21 cellular contexts compared by ENCODE assay signal in genomic region chr2:48339451-48339850, GRCh38. TPM values are rescaled to one million over a fixed set of nuclear protein-coding genes. Genes with fewer than 3 reads are reported as not detected.
DNase-seq lines count a peak whose midpoint lies in the region; ATAC-seq and TF ChIP-seq lines count a peak whose summit lies in the region.
"Had no signal": no experiment of that assay in that cellular context is flagged by ENCODE, and none has a peak within 500 bp of the region (broad histone marks: within the 10 kb centered on the region; RNA-seq: fewer than 3 reads in every experiment).

No MANE protein-coding gene starts in this region.

- no peaks in the 10 kb centered on the region for H3K9me3 ChIP-seq in CD8-positive, alpha-beta T cell (ENCODE audit: low read length)
- H3K9me3 ChIP-seq: lower lobe of right lung, testis had no signal

- peaks cover 10% of the 10 kb centered on the region for H3K9me3 Mint-ChIP-seq in activated CD8-positive, alpha-beta T cell treated with anti-CD3 and anti-CD28 coated beads for 36 hours
- H3K9me3 Mint-ChIP-seq in activated CD8-positive, alpha-beta T cell treated with anti-CD3 and anti-CD28 coated beads, Interleukin-2, amount 10 ng/mL, durations not matched to agents 7 days and 5 days (ENCODE audit: insufficient read depth): no peaks in the 10 kb centered on the region
- no peaks in the 10 kb centered on the region for H3K9me3 Mint-ChIP-seq in CD8-positive, alpha-beta T cell
- H3K9me3 Mint-ChIP-seq in activated B cell treated with CpG ODN at 0.5 μM for 24 hours: peaks cover 9% of the 10 kb centered on the region

- POLR2A ChIA-PET in activated CD8-positive, alpha-beta T cell treated with anti-CD3 and anti-CD28 coated beads for 36 hours (lab: Charles Lee): no interaction called here
- POLR2A ChIA-PET in activated CD8-positive, alpha-beta T cell treated with anti-CD3 and anti-CD28 coated beads, Interleukin-2, amount 10 ng/mL, durations not matched to agents 7 days and 5 days (lab: Charles Lee): no interaction called here
- POLR2A ChIA-PET in CD8-positive, alpha-beta T cell (lab: Charles Lee): no interaction called here
- POLR2A ChIA-PET in activated B cell treated with CpG ODN at 0.5 μM for 24 hours (lab: Charles Lee) (no interaction called here), HEK293T (lab: Yijun Ruan, JAX) (no interaction called here)

- peaks cover 39% of the 10 kb centered on the region for H3K36me3 Mint-ChIP-seq in activated CD8-positive, alpha-beta T cell treated with anti-CD3 and anti-CD28 coated beads for 36 hours (ENCODE audit: low read depth)
- peaks cover 40% of the 10 kb centered on the region for H3K36me3 Mint-ChIP-seq in activated CD8-positive, alpha-beta T cell treated with anti-CD3 and anti-CD28 coated beads, Interleukin-2, amount 10 ng/mL, durations not matched to agents 7 days and 5 days (ENCODE audit: low read depth)
- peaks cover 6% of the 10 kb centered on the region for H3K36me3 Mint-ChIP-seq in CD8-positive, alpha-beta T cell
- H3K36me3 Mint-ChIP-seq in activated B cell treated with CpG ODN at 0.5 μM for 24 hours (ENCODE audit: low read depth): peaks cover 26% of the 10 kb centered on the region

- no peaks in the 10 kb centered on the region for H3K27me3 Mint-ChIP-seq in activated CD8-positive, alpha-beta T cell treated with anti-CD3 and anti-CD28 coated beads for 36 hours
- H3K27me3 Mint-ChIP-seq in activated CD8-positive, alpha-beta T cell treated with anti-CD3 and anti-CD28 coated beads, Interleukin-2, amount 10 ng/mL, durations not matched to agents 7 days and 5 days (ENCODE audit: low read depth): no peaks in the 10 kb centered on the region
- H3K27me3 Mint-ChIP-seq in CD8-positive, alpha-beta T cell (ENCODE audit: low read depth): no peaks in the 10 kb centered on the region
- H3K27me3 Mint-ChIP-seq in activated B cell treated with CpG ODN at 0.5 μM for 24 hours: no peaks in the 10 kb centered on the region

- H3K27ac Mint-ChIP-seq in activated CD8-positive, alpha-beta T cell treated with anti-CD3 and anti-CD28 coated beads for 36 hours: peak overlapping the region; percentile 13
- H3K27ac Mint-ChIP-seq in activated CD8-positive, alpha-beta T cell treated with anti-CD3 and anti-CD28 coated beads, Interleukin-2, amount 10 ng/mL, durations not matched to agents 7 days and 5 days: no peak overlapping the region
- peak overlapping the region; percentile 55 for H3K27ac Mint-ChIP-seq in CD8-positive, alpha-beta T cell
- peak overlapping the region; percentile 21 for H3K27ac Mint-ChIP-seq in activated B cell treated with CpG ODN at 0.5 μM for 24 hours

- peaks cover 19% of the 10 kb centered on the region for H3K4me1 ChIP-seq in CD8-positive, alpha-beta T cell (ENCODE audit: insufficient read depth, low read length)
- peaks cover 8% of the 10 kb centered on the region for H3K4me1 ChIP-seq in foreskin keratinocyte
- H3K4me1 ChIP-seq: testis had no signal

- no peaks in the 10 kb centered on the region for H3K36me3 ChIP-seq in CD8-positive, alpha-beta T cell (ENCODE audit: insufficient read depth, low read length)
- H3K36me3 ChIP-seq: lower lobe of right lung had no signal

- CTCF ChIA-PET in activated CD8-positive, alpha-beta T cell treated with anti-CD3 and anti-CD28 coated beads for 36 hours (lab: Charles Lee): no interaction called here
- CTCF ChIA-PET in activated CD8-positive, alpha-beta T cell treated with anti-CD3 and anti-CD28 coated beads, Interleukin-2, amount 10 ng/mL, durations not matched to agents 7 days and 5 days (lab: Charles Lee): no interaction called here
- CTCF ChIA-PET in CD8-positive, alpha-beta T cell (lab: Charles Lee): no interaction called here
- CTCF ChIA-PET in activated B cell treated with CpG ODN at 0.5 μM for 24 hours (lab: Charles Lee) (no interaction called here), HEK293T (lab: Yijun Ruan, JAX) (no interaction called here)

- peaks cover 51% of the 10 kb centered on the region for H3K4me1 Mint-ChIP-seq in activated CD8-positive, alpha-beta T cell treated with anti-CD3 and anti-CD28 coated beads for 36 hours (ENCODE audit: low read depth)
- peaks cover 28% of the 10 kb centered on the region for H3K4me1 Mint-ChIP-seq in activated CD8-positive, alpha-beta T cell treated with anti-CD3 and anti-CD28 coated beads, Interleukin-2, amount 10 ng/mL, durations not matched to agents 7 days and 5 days (ENCODE audit: low read depth)
- H3K4me1 Mint-ChIP-seq in CD8-positive, alpha-beta T cell (ENCODE audit: low read depth): peaks cover 53% of the 10 kb centered on the region
- H3K4me1 Mint-ChIP-seq in activated B cell treated with CpG ODN at 0.5 μM for 24 hours: peaks cover 41% of the 10 kb centered on the region

- H3K4me3 ChIP-seq in CD8-positive, alpha-beta T cell (ENCODE audit: low read depth, low read length): no peak overlapping the region
- H3K4me3 ChIP-seq: BLaER1 treated with 17β-estradiol and CSF1 and Interleukin-3, amounts not matched to agents 10 nM and 100 nM; lower lobe of right lung; MG63; testis had no signal

- H3K4me3 Mint-ChIP-seq in activated CD8-positive, alpha-beta T cell treated with anti-CD3 and anti-CD28 coated beads for 36 hours: no peak overlapping the region
- no peak overlapping the region for H3K4me3 Mint-ChIP-seq in activated CD8-positive, alpha-beta T cell treated with anti-CD3 and anti-CD28 coated beads, Interleukin-2, amount 10 ng/mL, durations not matched to agents 7 days and 5 days
- H3K4me3 Mint-ChIP-seq in CD8-positive, alpha-beta T cell: no peak overlapping the region
- no peak overlapping the region for H3K4me3 Mint-ChIP-seq in activated B cell treated with CpG ODN at 0.5 μM for 24 hours
- H3K4me3 Mint-ChIP-seq: activated T-cell treated with anti-CD3 and anti-CD28 coated beads, Interleukin-2, amount 50 U/mL, for 4 hours had no signal

- ATAC-seq in activated CD8-positive, alpha-beta T cell treated with anti-CD3 and anti-CD28 coated beads for 36 hours: no peak
- ATAC-seq in activated CD8-positive, alpha-beta T cell treated with anti-CD3 and anti-CD28 coated beads, Interleukin-2, amount 10 ng/mL, durations not matched to agents 7 days and 5 days: no peak
- no peak for ATAC-seq in CD8-positive, alpha-beta T cell
- ATAC-seq in activated B cell treated with CpG ODN at 0.5 μM for 24 hours (ENCODE audit: low read depth) (no peak), foreskin keratinocyte (peak; percentile 37), GM19397 (IDR thresholded peaks at IDR 0.05; ENCODE audit: unreplicated experiment) (no peak)
- ATAC-seq: activated T-cell treated with anti-CD3 and anti-CD28 coated beads, Interleukin-2, amount 50 U/mL, for 4 hours; lower lobe of right lung; right cardiac atrium had no signal

- no peak for TF ChIP-seq CTCF in activated CD8-positive, alpha-beta T cell treated with anti-CD3 and anti-CD28 coated beads for 36 hours (IDR thresholded peaks at IDR 0.05)
- no peak for TF ChIP-seq CTCF in CD8-positive, alpha-beta T cell (IDR thresholded peaks at IDR 0.05)
- TF ChIP-seq CTCF in activated B cell treated with CpG ODN at 0.5 μM for 24 hours (IDR thresholded peaks at IDR 0.05) (no peak), foreskin keratinocyte (conservative IDR thresholded peaks at IDR 0.05) (no peak)

- no peaks in the 10 kb centered on the region for H3K27me3 ChIP-seq in CD8-positive, alpha-beta T cell (ENCODE audit: insufficient read depth, low read length)
- no peaks in the 10 kb centered on the region for H3K27me3 ChIP-seq in foreskin keratinocyte
- H3K27me3 ChIP-seq: BLaER1 treated with 17β-estradiol and CSF1 and Interleukin-3, amounts not matched to agents 10 nM and 100 nM; MG63; testis had no signal

- intact Hi-C loops in activated CD8-positive, alpha-beta T cell treated with anti-CD3 and anti-CD28 coated beads for 36 hours (cut with micrococcal nuclease): no loop called here
- intact Hi-C loops in CD8-positive, alpha-beta T cell (cut with DNase I, micrococcal nuclease): no loop called here
- intact Hi-C loops in activated B cell treated with CpG ODN at 0.5 μM for 24 hours (cut with micrococcal nuclease): no loop called here

- no peak overlapping the region for H3K27ac ChIP-seq in CD8-positive, alpha-beta T cell (ENCODE audit: low read depth, low read length)
- no peak overlapping the region for H3K27ac ChIP-seq in foreskin keratinocyte
- H3K27ac ChIP-seq: BLaER1 treated with 17β-estradiol and CSF1 and Interleukin-3, amounts not matched to agents 10 nM and 100 nM; lower lobe of right lung; testis had no signal

- no peak for DNase-seq in activated CD8-positive, alpha-beta T cell treated with anti-CD3 and anti-CD28 coated beads for 36 hours
- DNase-seq in activated CD8-positive, alpha-beta T cell treated with anti-CD3 and anti-CD28 coated beads, Interleukin-2, amount 10 ng/mL, durations not matched to agents 7 days and 5 days: no peak
- no peak for DNase-seq in CD8-positive, alpha-beta T cell
- DNase-seq in activated B cell treated with CpG ODN at 0.5 μM for 24 hours: no peak
- DNase-seq in foreskin keratinocyte: peak in 1 of 2 donors; percentile 13
- DNase-seq in HEK293T (ENCODE audit: extremely low spot score): no peak
- no peak for DNase-seq in NCI-H748 (lab: John Stamatoyannopoulos, UW; ENCODE audit: unreplicated experiment)
- DNase-seq: activated CD4-positive, alpha-beta T cell treated with anti-CD3 and anti-CD28 coated beads, Interleukin-2, amount 50 U/mL, for 48 hours; activated naive CD4-positive, alpha-beta T cell treated with anti-CD3 and anti-CD28 coated beads, Interleukin-2, amount 50 U/mL, for 16 hours; activated T-cell treated with anti-CD3 and anti-CD28 coated beads, Interleukin-2, amount 50 U/mL, for 4 hours; hippocampal formation; lower lobe of right lung; MG63; NCI-H1417 treated with DMSO at 0.1 percent for 48 hours; NCI-H2171 treated with DMSO at 0.1 percent for 48 hours; NCI-H774; right cardiac atrium; SHP77 treated with DMSO at 0.1 percent for 48 hours; testis had no signal

TF ChIP-seq in HEK293T, 16 proteins besides CTCF, POLR2A, EP300 and RAD21:
- TF ChIP-seq NFRKB (IDR thresholded peaks at IDR 0.05) (no peak), L3MBTL2 (conservative IDR thresholded peaks at IDR 0.05) (no peak)
TF ChIP-seq in HEK293T: peak in this region for 0.

RNA-seq across cellular contexts. Expression of gene FOXN2, which starts 25.0 kb away (rescaled TPM):
- 10 to 100 TPM; 56.4 to 58.3 TPM for total RNA-seq in activated CD8-positive, alpha-beta T cell treated with anti-CD3 and anti-CD28 coated beads for 36 hours
- 10 to 100 TPM; 60.3 to 61.7 TPM for total RNA-seq in activated CD8-positive, alpha-beta T cell treated with anti-CD3 and anti-CD28 coated beads, Interleukin-2, amount 10 ng/mL, durations not matched to agents 7 days and 5 days
- 10 to 100 TPM; 32.0 to 36.6 TPM for total RNA-seq in CD8-positive, alpha-beta T cell
- total RNA-seq in activated B cell treated with CpG ODN at 0.5 μM for 24 hours (35.0 and 36.0 TPM in 2 replicates), foreskin keratinocyte (28.4 and 29.3 TPM in 2 replicates)
- polyA plus RNA-seq in foreskin keratinocyte: 2.8 and 4.2 TPM in 2 replicates
